ENCODE assay signal across 15 cellular contexts in genomic region chr17:6592193-6592592, GRCh38. TPM values are rescaled to one million over a fixed set of nuclear protein-coding genes. Genes with fewer than 3 reads are reported as not detected.
DNase-seq lines count a peak whose midpoint lies in the region; ATAC-seq and TF ChIP-seq lines count a peak whose summit lies in the region.
"Had no signal": no experiment of that assay in that cellular context is flagged by ENCODE, and none has a peak within 500 bp of the region (broad histone marks: within the 10 kb centered on the region; RNA-seq: fewer than 3 reads in every experiment).

No MANE protein-coding gene starts in this region.

- H3K4me3 ChIP-seq in PC-3 (ENCODE audit: low read length): no peak overlapping the region
- no peak overlapping the region for H3K4me3 ChIP-seq in epithelial cell of esophagus (ENCODE audit: low read length)
- H3K4me3 ChIP-seq in mucosa of descending colon: no peak overlapping the region
- H3K4me3 ChIP-seq: testis had no signal

- no peaks in the 10 kb centered on the region for H3F3A ChIP-seq in PC-3 (ENCODE audit: low read length, unreplicated experiment)

- POLR2A ChIA-PET in PC-3 (lab: Charles Lee; ENCODE audit: unreplicated experiment): no interaction called here

- H3K9ac ChIP-seq in PC-3 (ENCODE audit: low read length): no peak overlapping the region; the same call in 1 of the 2 replicates

- no peaks in the 10 kb centered on the region for H4K20me1 ChIP-seq in PC-3 (ENCODE audit: low read length)

- H3K9me2 ChIP-seq in PC-3 (replicated peaks; ENCODE audit: low read length): no peaks in the 10 kb centered on the region

- CTCF ChIA-PET in PC-3 (lab: Charles Lee): no interaction called here

- ATAC-seq in PC-3: peak; percentile 37
- peak; percentile 98 for ATAC-seq in mucosa of descending colon
- ATAC-seq: Panc1 had no signal

- H3K4me1 ChIP-seq in PC-3 (ENCODE audit: insufficient read depth, low read length) (peaks cover 20% of the 10 kb centered on the region), mucosa of descending colon (ENCODE audit: low read depth) (no peaks in the 10 kb centered on the region)
- H3K4me1 ChIP-seq: testis had no signal

- intact Hi-C loops in PC-3 (cut with micrococcal nuclease) (no loop called here), mucosa of descending colon (cut with DNase I, micrococcal nuclease) (no loop called here)

- peak; percentile 93 for DNase-seq in ACHN
- peak; percentile 54 for DNase-seq in PC-3
- peak; percentile 39 for DNase-seq in epithelial cell of esophagus (ENCODE audit: low read depth)
- DNase-seq in mucosa of descending colon: no peak
- DNase-seq in putamen (ENCODE audit: low spot score): no peak
- no peak for DNase-seq in stimulated activated CD8-positive, alpha-beta memory T cell treated with anti-CD3 and anti-CD28 coated beads, Interleukin-4, amount 100 ng/mL, for 48 hours
- no peak for DNase-seq in hepatic stellate cell (ENCODE audit: low spot score)
- DNase-seq in MV-4-11 (lab: John Stamatoyannopoulos, UW): no peak
- DNase-seq: activated CD4-positive, alpha-beta T cell treated with anti-CD3 and anti-CD28 coated beads, Interleukin-2, amount 10 ng/mL, durations not matched to agents 7 days and 5 days; head of caudate nucleus; KG1; NCI-H1436 treated with DMSO at 0.1 percent for 48 hours; NCI-H524; testis had no signal

- no peaks in the 10 kb centered on the region for H3K27me3 ChIP-seq in PC-3 (ENCODE audit: low read length)
- H3K27me3 ChIP-seq: testis had no signal

- H3K79me2 ChIP-seq in PC-3 (ENCODE audit: low read length): no peaks in the 10 kb centered on the region

- peak overlapping the region; percentile 47 for H3K4me2 ChIP-seq in PC-3 (ENCODE audit: low read length)

- TF ChIP-seq CTCF in PC-3 (conservative IDR thresholded peaks at IDR 0.05; ENCODE audit: low read depth, low read length) (no peak), epithelial cell of esophagus (IDR thresholded peaks at IDR 0.05; ENCODE audit: insufficient read depth, low read depth, low read length, missing control alignments) (no peak), mucosa of descending colon (IDR thresholded peaks at IDR 0.05) (no peak)

- H3K27ac ChIP-seq in PC-3 (ENCODE audit: low read length): peak overlapping the region; percentile 80
- H3K27ac ChIP-seq: testis had no signal

- no peaks in the 10 kb centered on the region for H3K9me3 ChIP-seq in PC-3 (ENCODE audit: low read length)
- no peaks in the 10 kb centered on the region for H3K9me3 ChIP-seq in mucosa of descending colon
- H3K9me3 ChIP-seq: testis had no signal

- no TSS peak for BruUV-seq in PC-3 (replicated peaks; lab: Mats Ljungman, UMichigan)

- H3K36me3 ChIP-seq in PC-3 (ENCODE audit: low read depth, low read length) (peaks cover 14% of the 10 kb centered on the region), mucosa of descending colon (ENCODE audit: low read depth) (no peaks in the 10 kb centered on the region)

- in situ Hi-C loops in ACHN (cut with HindIII; ENCODE audit: low pct_ligation_motif_present, low pct_unique_long_range_greater_than_20kb, low sequenced_read_pairs): no loop called here

- no peak overlapping the region for H2AFZ ChIP-seq in PC-3 (ENCODE audit: low read length)

RNA-seq across cellular contexts. Expression of gene PITPNM3, which starts 35.8 kb away (rescaled TPM):
- total RNA-seq in PC-3 (2014; rRNA removed): 7.1 and 9.7 TPM in 2 replicates
- total RNA-seq in mucosa of descending colon: 10 to 100 TPM; 12.2 to 15.9 (median 15.6) TPM

RNA-seq across cellular contexts. Expression of gene KIAA0753, which starts 48.3 kb away (rescaled TPM):
- total RNA-seq in PC-3 (2014; rRNA removed) (6.9 and 7.3 TPM in 2 replicates), mucosa of descending colon (10 to 100 TPM; 15.5 to 22.8 (median 18.6) TPM)

RNA-seq across cellular contexts. Expression of gene TXNDC17, which starts 48.7 kb away (rescaled TPM):
- total RNA-seq in PC-3 (2014; rRNA removed) (154 and 248 TPM in 2 replicates), mucosa of descending colon (100 to 1,000 TPM in 2 of 3 donors, 10 to 100 TPM in 1; 52.2 to 115 (median 106) TPM)

RNA-seq across cellular contexts. Expression of gene MED31, which starts 59.2 kb away (rescaled TPM):
- total RNA-seq in PC-3 (2014; rRNA removed) (18.8 and 19.1 TPM in 2 replicates), mucosa of descending colon (10 to 100 TPM; 12.1 to 13.5 (median 12.6) TPM)

RNA-seq across cellular contexts. Expression of gene C17orf100, which starts 59.4 kb away (rescaled TPM):
- 0.15 TPM in 1 of 2 replicates, not detected in the other for total RNA-seq in PC-3 (2014; rRNA removed)
- 1 to 10 TPM; 2.2 to 2.7 (median 2.3) TPM for total RNA-seq in mucosa of descending colon

Comparison
In these comparisons a context has a peak if more than half of its experiments do, and no peak if none do; other contexts are left out.
1. DNase-seq: peak in ACHN (single experiment), PC-3 (single experiment) and epithelial cell of esophagus (single experiment); none in mucosa of descending colon (0 of 3), putamen (single experiment), stimulated activated CD8-positive, alpha-beta memory T cell treated with anti-CD3 and anti-CD28 coated beads, Interleukin-4, amount 100 ng/mL, for 48 hours (single experiment), hepatic stellate cell (single experiment) and MV-4-11 (single experiment).